Comparison of ENCODE assay signal across 10 cellular contexts in the genomic region with DNA sequence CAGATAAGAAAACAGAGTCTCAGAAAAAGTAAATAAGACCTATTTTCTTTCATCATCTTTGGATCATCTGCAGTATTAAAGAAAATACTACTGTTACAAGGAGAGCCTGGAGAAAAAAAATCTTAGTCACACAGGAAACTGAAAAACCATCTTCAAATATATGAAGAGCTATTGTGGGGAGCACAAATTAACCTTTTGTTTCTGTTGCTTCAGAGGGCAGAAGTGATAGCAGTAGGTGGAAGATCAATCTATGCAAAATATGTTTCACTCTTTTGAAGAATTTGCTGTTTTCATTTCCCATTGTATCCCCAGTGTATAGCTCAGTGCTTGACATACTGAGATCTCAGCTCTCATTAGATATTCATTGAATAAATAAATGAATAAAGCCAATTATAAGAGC. TPM values are rescaled to one million over a fixed set of nuclear protein-coding genes. Genes with fewer than 3 reads are reported as not detected.
DNase-seq lines count a peak whose midpoint lies in the region; ATAC-seq lines count a peak whose summit lies in the region.
"Had no signal": no experiment of that assay in that cellular context is flagged by ENCODE, and none has a peak within 500 bp of the region (broad histone marks: within the 10 kb centered on the region; RNA-seq: fewer than 3 reads in every experiment).

No MANE protein-coding gene starts in this region.

- peaks cover 14% of the 10 kb centered on the region for H3K36me3 Mint-ChIP-seq in effector memory CD8-positive, alpha-beta T cell (ENCODE audit: insufficient read depth)

- no peaks in the 10 kb centered on the region for H3K9me3 Mint-ChIP-seq in effector memory CD8-positive, alpha-beta T cell

- no peak for DNase-seq in effector memory CD8-positive, alpha-beta T cell
- DNase-seq in mesenteric fat pad (ENCODE audit: low spot score) = no peak
- DNase-seq in ecto neural progenitor cell (ENCODE audit: low spot score) = no peak
- DNase-seq in NCI-H1105 (lab: John Stamatoyannopoulos, UW) = no peak
- DNase-seq in inferior parietal cortex (ENCODE audit: extremely low spot score) = no peak
- DNase-seq: dorsolateral prefrontal cortex, NCI-H1417 treated with DMSO at 0.1 percent for 48 hours had no signal

- H3K4me1 Mint-ChIP-seq in effector memory CD8-positive, alpha-beta T cell (ENCODE audit: low read depth in 2 of 2) = peaks cover 39 to 44% of the 10 kb centered on the region in 2 donors

- peak; percentile 63 for ATAC-seq in GM18867 (IDR thresholded peaks at IDR 0.05; ENCODE audit: unreplicated experiment)
- ATAC-seq in GM21526 (IDR thresholded peaks at IDR 0.05; ENCODE audit: low FRiP score, unreplicated experiment) = peak; percentile 71
- ATAC-seq in HG03196 (IDR thresholded peaks at IDR 0.05; ENCODE audit: unreplicated experiment) = peak; percentile 68
- no peak for ATAC-seq in effector memory CD8-positive, alpha-beta T cell (replicated peaks)

- no peaks in the 10 kb centered on the region for H3K27me3 Mint-ChIP-seq in effector memory CD8-positive, alpha-beta T cell

- peak overlapping the region; percentile 95 to 99 for H3K27ac Mint-ChIP-seq in effector memory CD8-positive, alpha-beta T cell

- peak overlapping the region; percentile 57 to 65 for H3K4me3 Mint-ChIP-seq in effector memory CD8-positive, alpha-beta T cell

RNA-seq across cellular contexts. Expression of a gene that starts 13.1 kb away (rescaled TPM):
- 108 TPM for total RNA-seq in mesenteric fat pad
